Comparison of ENCODE assay signal across 1 cellular context in the genomic region with DNA sequence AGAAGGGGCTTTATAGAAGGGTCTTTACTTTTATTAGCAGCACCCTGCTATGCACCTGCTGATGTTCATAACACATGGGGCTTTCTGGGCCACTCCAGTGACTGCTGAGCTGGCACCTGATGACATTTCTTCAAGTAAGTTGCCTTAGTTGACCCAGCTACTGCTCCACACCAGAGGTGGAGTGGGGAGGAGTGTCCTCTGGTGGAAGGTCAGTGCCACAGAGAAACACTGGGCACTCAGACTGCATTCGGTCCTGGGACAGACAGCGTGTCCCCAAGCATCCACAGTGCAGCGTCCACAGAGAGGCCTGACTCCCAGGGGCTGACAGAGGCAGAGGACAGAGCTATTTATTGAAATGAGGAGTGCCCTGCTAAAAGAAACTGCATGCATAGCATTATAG.
TF ChIP-seq lines count a peak whose summit lies in the region.

No MANE protein-coding gene starts in this region.

TF ChIP-seq in H1, 55 proteins besides CTCF, POLR2A, EP300 and RAD21:
- TF ChIP-seq JUND (IDR thresholded peaks at IDR 0.05; ENCODE audit: low read length) (no peak), CBX5 (IDR thresholded peaks at IDR 0.05; ENCODE audit: low read depth, low read length) (no peak), RXRA (IDR thresholded peaks at IDR 0.05; ENCODE audit: insufficient read depth, low read depth, low read length) (no peak), RBBP5 (IDR thresholded peaks at IDR 0.05; ENCODE audit: borderline replicate concordance, low read depth, low read length) (no peak), SIN3A (conservative IDR thresholded peaks at IDR 0.05 in 1 of 2, IDR thresholded peaks at IDR 0.05 in 1 of 2; ENCODE audit: low read depth in 1 of 2, low read length in 2 of 2) (no peak), RNF2 (IDR thresholded peaks at IDR 0.05; ENCODE audit: borderline replicate concordance, low read depth, low read length, missing control alignments, poor library complexity, severe bottlenecking) (no peak), BACH1 (IDR thresholded peaks at IDR 0.05; ENCODE audit: low read length) (no peak)
